In the genomic region with DNA sequence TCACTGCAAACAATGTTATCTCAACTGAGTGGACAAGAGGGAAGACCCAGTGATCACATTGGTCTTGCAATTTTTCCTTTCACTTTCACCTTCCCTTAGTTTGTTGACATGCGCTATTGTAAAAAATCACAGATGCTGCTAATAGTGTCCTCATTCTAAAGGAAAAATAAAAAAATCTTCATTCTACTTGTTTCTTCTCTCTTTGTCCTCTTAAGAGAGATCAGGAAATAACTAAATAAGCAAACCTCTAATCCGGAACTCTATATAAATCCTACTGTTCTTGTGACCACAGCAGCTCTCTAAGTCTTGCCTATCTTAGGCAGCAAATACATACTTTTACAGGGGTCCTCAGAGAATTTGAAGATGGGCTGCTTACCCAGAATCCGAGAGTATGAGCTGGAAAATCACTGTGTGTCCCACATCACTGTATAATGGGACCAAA, we compare ENCODE assay signal across 11 cellular contexts.
A peak's percentile ranks its signal among the peaks of the same experiment; 100 is the strongest.
DNase-seq lines count a peak whose midpoint lies in the region; ATAC-seq and TF ChIP-seq lines count a peak whose summit lies in the region.
"Had no signal": no experiment of that assay in that cellular context is flagged by ENCODE, and none has a peak within 500 bp of the region (broad histone marks: within the 10 kb centered on the region; RNA-seq: fewer than 3 reads in every experiment).

No MANE protein-coding gene starts in this region.

- H4K20me1 ChIP-seq in Karpas-422 (ENCODE audit: insufficient read depth, low read depth, low read length), result no peaks in the 10 kb centered on the region

- intact Hi-C loops in testis (cut with DNase I; ENCODE audit: low total_unique reads), result no loop called here

- DNase-seq in DMS79 treated with DMSO at 0.1 percent for 48 hours (lab: John Stamatoyannopoulos, UW) (peak; percentile 14), DMS79 (lab: John Stamatoyannopoulos, UW) (no peak), NOMO-1 treated with DMSO at 0.1 percent for 48 hours (lab: John Stamatoyannopoulos, UW; ENCODE audit: unreplicated experiment) (peak; percentile 46), testis (no peak), Karpas-422 (no peak)
- DNase-seq: activated CD4-positive, alpha-beta T cell treated with anti-CD3 and anti-CD28 coated beads for 36 hours; effector CD4-positive, alpha-beta T cell had no signal

- H3K9me2 ChIP-seq in Karpas-422 (replicated peaks; ENCODE audit: insufficient read depth, low read length), result no peaks in the 10 kb centered on the region

- TF ChIP-seq POLR2A in gastroesophageal sphincter (IDR thresholded peaks at IDR 0.05) (no peak), testis (IDR thresholded peaks at IDR 0.05) (no peak)

- H3K9ac ChIP-seq in Karpas-422 (ENCODE audit: low read length), result no peak overlapping the region

- no peak for TF ChIP-seq EP300 in gastroesophageal sphincter (IDR thresholded peaks at IDR 0.05)

- ATAC-seq in gastroesophageal sphincter, result no peak
- ATAC-seq in HG03571 (IDR thresholded peaks at IDR 0.05; ENCODE audit: unreplicated experiment), result no peak
- no peak for ATAC-seq in HG03045 (IDR thresholded peaks at IDR 0.05; ENCODE audit: unreplicated experiment)
- ATAC-seq: activated CD4-positive, alpha-beta T cell treated with anti-CD3 and anti-CD28 coated beads for 36 hours had no signal

- H3K9me3 ChIP-seq in gastroesophageal sphincter (no peaks in the 10 kb centered on the region), testis (no peaks in the 10 kb centered on the region), Karpas-422 (ENCODE audit: low read length) (no peaks in the 10 kb centered on the region)

- H3K36me3 ChIP-seq in gastroesophageal sphincter, result no peaks in the 10 kb centered on the region
- H3K36me3 ChIP-seq in testis (ENCODE audit: low read depth, missing control alignments), result no peaks in the 10 kb centered on the region
- H3K36me3 ChIP-seq in Karpas-422 (ENCODE audit: insufficient read depth, low read length), result no peaks in the 10 kb centered on the region

- peak overlapping the region in 1 of 4 donors; percentile 4 for H3K27ac ChIP-seq in gastroesophageal sphincter
- no peak overlapping the region for H3K27ac ChIP-seq in testis
- H3K27ac ChIP-seq in Karpas-422 (ENCODE audit: low read length), result no peak overlapping the region
- H3K27ac ChIP-seq: 22Rv1 had no signal

- H3K79me2 ChIP-seq in Karpas-422 (ENCODE audit: low read length), result no peaks in the 10 kb centered on the region

- H2AFZ ChIP-seq in Karpas-422 (ENCODE audit: low read length), result no peak overlapping the region

- H3K4me1 ChIP-seq in gastroesophageal sphincter (no peaks in the 10 kb centered on the region), testis (no peaks in the 10 kb centered on the region), Karpas-422 (ENCODE audit: low read length) (no peaks in the 10 kb centered on the region)

- 37 to 75% methylated on average over 2 to 3 of the region's 3 CpGs for WGBS in gastroesophageal sphincter (ENCODE audit: low coverage in 1 of 2), 2 donors
- WGBS in testis, 2 donors, result 35 to 44% methylated on average over 3 of the region's 3 CpGs

- H3K4me3 ChIP-seq in gastroesophageal sphincter (peak overlapping the region; percentile 25 to 26), testis (peak overlapping the region; percentile 1 to 3), Karpas-422 (ENCODE audit: low read length) (no peak overlapping the region)

- H3K4me2 ChIP-seq in Karpas-422 (ENCODE audit: low read depth, low read length, poor library complexity, severe bottlenecking), result no peak overlapping the region

- no peaks in the 10 kb centered on the region for H3K27me3 ChIP-seq in gastroesophageal sphincter
- H3K27me3 ChIP-seq in testis, result no peaks in the 10 kb centered on the region
- H3K27me3 ChIP-seq in Karpas-422 (ENCODE audit: low read length), result no peaks in the 10 kb centered on the region

- TF ChIP-seq CTCF in gastroesophageal sphincter (IDR thresholded peaks at IDR 0.05), result no peak
- no peak for TF ChIP-seq CTCF in testis (IDR thresholded peaks at IDR 0.05)

Comparison
In these comparisons a context has a peak if more than half of its experiments do, and no peak if none do; other contexts are left out.
1. DNase-seq: peak in DMS79 treated with DMSO at 0.1 percent for 48 hours (single experiment) and NOMO-1 treated with DMSO at 0.1 percent for 48 hours (single experiment); none in DMS79 (single experiment), testis (single experiment) and Karpas-422 (single experiment).